1 cellular context compared by ENCODE assay signal in the genomic region with DNA sequence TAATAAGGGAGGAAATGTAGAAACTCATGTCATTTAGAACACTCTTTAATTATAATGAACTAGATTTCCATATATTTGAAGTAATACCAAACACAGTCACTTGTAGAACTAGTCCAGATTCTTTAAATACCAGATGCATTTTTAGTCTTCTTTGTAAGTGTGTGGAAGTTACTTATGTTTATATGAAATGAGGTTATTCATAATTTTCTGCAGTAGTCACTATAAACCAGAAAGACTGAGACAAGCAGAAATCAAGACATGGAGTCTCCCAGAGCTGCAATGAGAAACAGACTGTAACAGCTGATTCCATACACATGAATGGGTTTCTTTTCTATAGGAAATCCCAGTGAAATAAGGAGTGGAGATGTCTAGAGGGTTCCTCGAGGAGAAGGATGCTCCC.
TF ChIP-seq lines count a peak whose summit lies in the region.

No MANE protein-coding gene starts in this region.

TF ChIP-seq in IMR-90, 13 proteins besides CTCF, POLR2A, EP300 and RAD21:
- TF ChIP-seq, protein P1, sequence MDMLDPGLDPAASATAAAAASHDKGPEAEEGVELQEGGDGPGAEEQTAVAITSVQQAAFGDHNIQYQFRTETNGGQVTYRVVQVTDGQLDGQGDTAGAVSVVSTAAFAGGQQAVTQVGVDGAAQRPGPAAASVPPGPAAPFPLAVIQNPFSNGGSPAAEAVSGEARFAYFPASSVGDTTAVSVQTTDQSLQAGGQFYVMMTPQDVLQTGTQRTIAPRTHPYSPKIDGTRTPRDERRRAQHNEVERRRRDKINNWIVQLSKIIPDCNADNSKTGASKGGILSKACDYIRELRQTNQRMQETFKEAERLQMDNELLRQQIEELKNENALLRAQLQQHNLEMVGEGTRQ (IDR thresholded peaks at IDR 0.05; ENCODE audit: low read depth, low read length) = no peak
- no peak for TF ChIP-seq MAFK (IDR thresholded peaks at IDR 0.05; ENCODE audit: low read depth, low read length)
- TF ChIP-seq SMC3 (IDR thresholded peaks at IDR 0.05; ENCODE audit: low read depth, low read length) = no peak
- no peak for TF ChIP-seq FOS (IDR thresholded peaks at IDR 0.05; ENCODE audit: low read depth, low read length)
- TF ChIP-seq RFX5 (IDR thresholded peaks at IDR 0.05; ENCODE audit: low read depth, low read length) = no peak
- TF ChIP-seq MAZ (IDR thresholded peaks at IDR 0.05; ENCODE audit: borderline replicate concordance, low read depth, low read length) = no peak
- no peak for TF ChIP-seq BHLHE40 (IDR thresholded peaks at IDR 0.05; ENCODE audit: low read depth, low read length)
- TF ChIP-seq CEBPB (IDR thresholded peaks at IDR 0.05; ENCODE audit: low read depth, low read length) = no peak
- TF ChIP-seq RCOR1 (IDR thresholded peaks at IDR 0.05; ENCODE audit: insufficient replicate concordance, low read length) = no peak
- no peak for TF ChIP-seq MXI1 (IDR thresholded peaks at IDR 0.05; ENCODE audit: borderline replicate concordance, low read depth, low read length)
